ENCODE assay signal across 1 cellular context in the genomic region with DNA sequence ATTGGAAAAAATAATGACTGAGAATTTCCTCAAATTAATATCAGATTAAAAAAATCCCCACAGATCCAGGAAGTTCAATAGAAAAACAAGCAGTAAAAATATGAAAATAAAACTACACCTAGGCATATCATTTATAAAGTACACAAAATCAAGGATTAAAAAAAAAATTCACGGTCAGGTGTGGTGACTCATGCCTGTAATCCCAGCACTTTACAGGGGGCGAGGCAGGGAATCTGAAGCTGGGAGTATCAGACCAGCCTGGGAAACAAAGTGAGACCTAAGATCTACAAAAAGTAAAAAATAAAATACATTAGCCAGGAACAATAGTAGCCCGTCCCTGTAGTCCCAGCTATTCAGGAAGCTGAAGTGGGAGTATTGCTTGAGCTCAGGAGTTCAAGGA.
A peak's percentile ranks its signal among the peaks of the same experiment; 100 is the strongest.
TF ChIP-seq lines count a peak whose summit lies in the region.

No MANE protein-coding gene starts in this region.

TF ChIP-seq in H1, 55 proteins besides CTCF, POLR2A, EP300 and RAD21:
- TF ChIP-seq CBX5 (IDR thresholded peaks at IDR 0.05; ENCODE audit: low read depth, low read length) (no peak), SIRT6 (IDR thresholded peaks at IDR 0.05; ENCODE audit: low read length) (no peak), RNF2 (IDR thresholded peaks at IDR 0.05; ENCODE audit: borderline replicate concordance, low read depth, low read length, missing control alignments, poor library complexity, severe bottlenecking) (no peak), TAF7 (optimal IDR thresholded peaks at IDR 0.05; ENCODE audit: borderline replicate concordance, low read depth, low read length) (no peak), SUZ12 (IDR thresholded peaks at IDR 0.05; ENCODE audit: low read length) (no peak), PHF8 (conservative IDR thresholded peaks at IDR 0.05; ENCODE audit: low read depth, low read length) (no peak), JUND (IDR thresholded peaks at IDR 0.05; ENCODE audit: low read length) (0 out of 2 replicates have a peak, but pooled peaks have one; percentile 38), RFX5 (IDR thresholded peaks at IDR 0.05; ENCODE audit: borderline replicate concordance, low read depth, low read length) (no peak)
